ENCODE assay signal across 13 cellular contexts in the genomic region with DNA sequence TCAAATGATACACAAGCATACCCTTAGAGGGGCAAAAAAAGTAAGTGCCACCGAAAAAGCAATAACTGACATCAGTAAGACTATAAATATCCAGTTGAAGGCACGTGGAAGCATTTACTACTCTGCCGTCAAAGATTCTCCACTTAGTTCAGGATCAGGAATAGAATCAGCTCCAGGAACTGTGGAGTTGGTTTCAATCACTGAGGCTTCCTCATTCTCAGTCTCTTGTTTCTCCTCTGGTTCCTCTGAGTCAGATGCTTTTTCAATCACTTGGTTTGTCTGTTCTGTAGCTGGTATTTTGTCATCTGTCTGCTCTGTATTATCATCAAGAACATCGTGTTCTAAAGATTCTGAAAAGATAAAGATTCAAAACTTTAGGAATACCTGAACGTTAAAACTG.
A peak's percentile ranks its signal among the peaks of the same experiment; 100 is the strongest.
DNase-seq lines count a peak whose midpoint lies in the region; ATAC-seq and TF ChIP-seq lines count a peak whose summit lies in the region.
"Had no signal": no experiment of that assay in that cellular context is flagged by ENCODE, and none has a peak within 500 bp of the region (broad histone marks: within the 10 kb centered on the region; RNA-seq: fewer than 3 reads in every experiment).

No MANE protein-coding gene starts in this region.

- no peaks in the 10 kb centered on the region for H3K9me3 ChIP-seq in right cardiac atrium (ENCODE audit: control insufficient read depth, low read length)

- H3K27me3 ChIP-seq in right cardiac atrium (ENCODE audit: control insufficient read depth, insufficient read depth) = no peaks in the 10 kb centered on the region

- H3K4me3 ChIP-seq in right cardiac atrium (ENCODE audit: low read length) = no peak overlapping the region
- H3K4me3 ChIP-seq in cardiac fibroblast (replicated peaks in 1 of 2; ENCODE audit: low read depth in 2 of 2, low read length in 2 of 2) = no peak overlapping the region

- H3K27ac ChIP-seq in right cardiac atrium (ENCODE audit: low read length) = no peak overlapping the region

- WGBS in right cardiac atrium = 62% methylated on average over 5 of the region's 5 CpGs

- no peak for DNase-seq in left ventricle myocardium superior
- DNase-seq in right cardiac atrium = no peak
- DNase-seq in cardiac fibroblast (ENCODE audit: low read depth in 2 of 2) = peak; percentile 7 to 59
- DNase-seq in medulla oblongata (ENCODE audit: extremely low spot score) = peak; percentile 11
- DNase-seq in HK-2 (ENCODE audit: unreplicated experiment) = no peak
- DNase-seq in GM20000 (ENCODE audit: low spot score) = no peak
- no peak for DNase-seq in activated gamma-delta T cell (lab: John Stamatoyannopoulos, UW)
- DNase-seq: activated naive CD4-positive, alpha-beta T cell treated with anti-CD3 and anti-CD28 coated beads for 36 hours; central memory CD4-positive, alpha-beta T cell; MM.1S; NCI-H2171; substantia nigra had no signal

- intact Hi-C loops in left ventricle myocardium superior (cut with micrococcal nuclease) = no loop called here
- intact Hi-C loops in right cardiac atrium (cut with DNase I) = no loop called here

- no peak for TF ChIP-seq CTCF in cardiac fibroblast (IDR thresholded peaks at IDR 0.05; ENCODE audit: low read depth, low read length)
- TF ChIP-seq CTCF in GM20000 (IDR thresholded peaks at IDR 0.05; ENCODE audit: extremely low read depth, missing control alignments) = no peak

- H3K4me1 ChIP-seq in right cardiac atrium (ENCODE audit: control insufficient read depth, insufficient read depth, low read length) = no peaks in the 10 kb centered on the region

- peak; percentile 65 for ATAC-seq in left ventricle myocardium superior
- ATAC-seq in right cardiac atrium = no peak
- ATAC-seq in GM21576 (IDR thresholded peaks at IDR 0.05; ENCODE audit: unreplicated experiment) = no peak

Comparison
In these comparisons a context has a peak if more than half of its experiments do, and no peak if none do; other contexts are left out.
1. DNase-seq: peak in cardiac fibroblast (2 of 2) and medulla oblongata (single experiment); none in left ventricle myocardium superior (single experiment), right cardiac atrium (0 of 3), HK-2 (single experiment), GM20000 (single experiment) and activated gamma-delta T cell (single experiment).